ENCODE assay signal across 8 cellular contexts in the genomic region with DNA sequence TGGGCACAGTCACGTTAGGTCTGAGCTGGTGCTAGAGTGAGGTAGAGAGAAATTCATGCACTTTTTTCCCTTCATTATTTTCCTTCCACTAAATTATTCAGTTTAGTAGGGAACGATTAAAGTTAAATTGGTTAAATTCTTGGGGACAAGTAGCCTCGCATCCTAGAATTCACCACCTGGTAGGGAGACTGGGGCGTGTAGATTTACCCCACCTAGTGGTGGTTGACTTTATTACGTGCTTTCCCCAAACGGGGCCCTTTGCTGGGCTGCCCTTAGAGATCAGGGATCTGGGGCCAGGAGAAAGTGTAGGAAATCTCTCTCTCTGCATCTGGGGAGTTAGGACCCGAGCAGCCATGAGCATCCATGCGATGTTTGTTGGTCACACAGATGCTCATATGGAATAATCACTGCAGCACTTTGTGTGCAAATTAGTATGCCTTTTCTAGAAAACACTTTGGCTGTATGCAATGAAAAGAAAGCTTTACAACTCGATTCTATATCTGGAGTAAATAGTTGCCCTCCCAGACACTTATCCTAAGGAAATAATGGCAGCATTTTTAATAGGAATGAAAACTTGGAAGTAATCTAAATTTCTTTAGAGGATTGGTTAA.
DNase-seq lines count a peak whose midpoint lies in the region; ATAC-seq and TF ChIP-seq lines count a peak whose summit lies in the region.

No MANE protein-coding gene starts in this region.

- TF ChIP-seq CTCF in WTC11 (IDR thresholded peaks at IDR 0.05) (peak; percentile 70), hepatocyte (IDR thresholded peaks at IDR 0.05; ENCODE audit: poor library complexity) (peak; percentile 43), transverse colon (IDR thresholded peaks at IDR 0.05) (peak; percentile 43 to 68 (median 51))

- H3K36me3 ChIP-seq in hepatocyte (replicated peaks; ENCODE audit: insufficient read depth, low read depth) (no peaks in the 10 kb centered on the region), transverse colon (no peaks in the 10 kb centered on the region)

- POLR2A ChIA-PET in WTC11 (lab: Charles Lee): no interaction called here

- H3K27ac Mint-ChIP-seq in WTC11: no peak overlapping the region

- ATAC-seq in WTC11 (peak; percentile 86), HG03521 (IDR thresholded peaks at IDR 0.05; ENCODE audit: unreplicated experiment) (no peak), GM18861 (IDR thresholded peaks at IDR 0.05; ENCODE audit: unreplicated experiment) (no peak)

- H3K4me1 ChIP-seq in hepatocyte (ENCODE audit: insufficient read depth) (peaks cover 5% of the 10 kb centered on the region), transverse colon (no peaks in the 10 kb centered on the region)

- TF ChIP-seq POLR2A in transverse colon (IDR thresholded peaks at IDR 0.05): no peak

- no peaks in the 10 kb centered on the region for H3K36me3 Mint-ChIP-seq in WTC11

- H3K9me2 ChIP-seq in hepatocyte (replicated peaks; ENCODE audit: insufficient read depth): no peaks in the 10 kb centered on the region

- in situ Hi-C loops in ACHN (cut with HindIII; ENCODE audit: low pct_ligation_motif_present, low pct_unique_long_range_greater_than_20kb, low sequenced_read_pairs) (no loop called here), KBM-7 (cut with MboI; ENCODE audit: low pct_unique_long_range_greater_than_20kb, low sequenced_read_pairs) (loop anchor here (25.0 kb wide), 1 partner anchor 524 kb away; no protein-coding TSS in a partner anchor), transverse colon (cut with MboI; ENCODE audit: low pct_ligation_motif_present in 1 of 4, low pct_unique_long_range_greater_than_20kb in 1 of 4, low sequenced_read_pairs in 3 of 4) (loop anchor here in 2 of 4 donors (25.0 kb wide), 1 partner anchor 524 kb away; no protein-coding TSS in a partner anchor)

- CTCF ChIA-PET in WTC11 (lab: Charles Lee): interaction anchor here (0.7 to 2.0 kb wide), 7 partner anchors 7 to 344 kb away, joined by 3 to 11 read pairs (median 5); no protein-coding TSS in a partner anchor

- H3K27me3 ChIP-seq in hepatocyte (no peaks in the 10 kb centered on the region), transverse colon (no peaks in the 10 kb centered on the region)

- H4K20me1 ChIP-seq in hepatocyte (ENCODE audit: insufficient read depth, poor library complexity, severe bottlenecking): no peaks in the 10 kb centered on the region

- H3K9me3 ChIP-seq in hepatocyte (ENCODE audit: low read depth) (no peaks in the 10 kb centered on the region), transverse colon (no peaks in the 10 kb centered on the region)

- H3K4me3 Mint-ChIP-seq in WTC11: no peak overlapping the region

- WGBS in hepatocyte (ENCODE audit: low lambda C conversion rate, missing lambda C conversion rate): 42% methylated on average over 9 of the region's 9 CpGs
- 28 to 32% methylated on average over 5 to 9 of the region's 9 CpGs for whole genome bisulfite sequencing in transverse colon (ENCODE audit: low coverage in 1 of 2), 2 donors

- no peak for TF ChIP-seq EP300 in transverse colon (IDR thresholded peaks at IDR 0.05; ENCODE audit: low read depth)

- no peaks in the 10 kb centered on the region for H3K4me1 Mint-ChIP-seq in WTC11

- DNase-seq in ACHN (peak; percentile 47), EH (ENCODE audit: low read depth) (peak; percentile 30), KBM-7 (peak; percentile 72), WTC11 (ENCODE audit: low spot score) (peak; percentile 60), hepatocyte (ENCODE audit: low spot score) (peak; percentile 49), transverse colon (no peak)

- H3K27ac ChIP-seq in hepatocyte: no peak overlapping the region
- no peak overlapping the region for H3K27ac ChIP-seq in transverse colon

- no peak overlapping the region for H3K4me2 ChIP-seq in hepatocyte

- H3K79me2 ChIP-seq in hepatocyte: no peaks in the 10 kb centered on the region

- no peaks in the 10 kb centered on the region for H3K27me3 Mint-ChIP-seq in WTC11 (ENCODE audit: low read depth)

- no peak overlapping the region for H3K4me3 ChIP-seq in hepatocyte
- H3K4me3 ChIP-seq in transverse colon: no peak overlapping the region

- no peaks in the 10 kb centered on the region for H3K9me3 Mint-ChIP-seq in WTC11

- intact Hi-C loops in transverse colon (cut with DNase I; ENCODE audit: low total_unique reads): no loop called here

- H2AFZ ChIP-seq in hepatocyte: no peak overlapping the region

TF ChIP-seq in WTC11, 78 proteins besides CTCF, POLR2A, EP300 and RAD21 (continues in another document):
- TF ChIP-seq, protein P1, sequence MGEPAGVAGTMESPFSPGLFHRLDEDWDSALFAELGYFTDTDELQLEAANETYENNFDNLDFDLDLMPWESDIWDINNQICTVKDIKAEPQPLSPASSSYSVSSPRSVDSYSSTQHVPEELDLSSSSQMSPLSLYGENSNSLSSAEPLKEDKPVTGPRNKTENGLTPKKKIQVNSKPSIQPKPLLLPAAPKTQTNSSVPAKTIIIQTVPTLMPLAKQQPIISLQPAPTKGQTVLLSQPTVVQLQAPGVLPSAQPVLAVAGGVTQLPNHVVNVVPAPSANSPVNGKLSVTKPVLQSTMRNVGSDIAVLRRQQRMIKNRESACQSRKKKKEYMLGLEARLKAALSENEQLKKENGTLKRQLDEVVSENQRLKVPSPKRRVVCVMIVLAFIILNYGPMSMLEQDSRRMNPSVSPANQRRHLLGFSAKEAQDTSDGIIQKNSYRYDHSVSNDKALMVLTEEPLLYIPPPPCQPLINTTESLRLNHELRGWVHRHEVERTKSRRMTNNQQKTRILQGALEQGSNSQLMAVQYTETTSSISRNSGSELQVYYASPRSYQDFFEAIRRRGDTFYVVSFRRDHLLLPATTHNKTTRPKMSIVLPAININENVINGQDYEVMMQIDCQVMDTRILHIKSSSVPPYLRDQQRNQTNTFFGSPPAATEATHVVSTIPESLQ (CRISPR knock-in tag; IDR thresholded peaks at IDR 0.05): no peak
- TF ChIP-seq ZNF219 (CRISPR knock-in tag; IDR thresholded peaks at IDR 0.05; ENCODE audit: borderline replicate concordance) (no peak), CREM (CRISPR knock-in tag; IDR thresholded peaks at IDR 0.05) (no peak), NR2C2 (CRISPR knock-in tag; IDR thresholded peaks at IDR 0.05) (no peak), NR1H2 (CRISPR knock-in tag; IDR thresholded peaks at IDR 0.05) (no peak), FOXP1 (CRISPR knock-in tag; IDR thresholded peaks at IDR 0.05; ENCODE audit: borderline replicate concordance) (no peak), ZNF671 (CRISPR knock-in tag; IDR thresholded peaks at IDR 0.05) (no peak), EMX1 (CRISPR knock-in tag; IDR thresholded peaks at IDR 0.05) (no peak)
- TF ChIP-seq, protein P2, sequence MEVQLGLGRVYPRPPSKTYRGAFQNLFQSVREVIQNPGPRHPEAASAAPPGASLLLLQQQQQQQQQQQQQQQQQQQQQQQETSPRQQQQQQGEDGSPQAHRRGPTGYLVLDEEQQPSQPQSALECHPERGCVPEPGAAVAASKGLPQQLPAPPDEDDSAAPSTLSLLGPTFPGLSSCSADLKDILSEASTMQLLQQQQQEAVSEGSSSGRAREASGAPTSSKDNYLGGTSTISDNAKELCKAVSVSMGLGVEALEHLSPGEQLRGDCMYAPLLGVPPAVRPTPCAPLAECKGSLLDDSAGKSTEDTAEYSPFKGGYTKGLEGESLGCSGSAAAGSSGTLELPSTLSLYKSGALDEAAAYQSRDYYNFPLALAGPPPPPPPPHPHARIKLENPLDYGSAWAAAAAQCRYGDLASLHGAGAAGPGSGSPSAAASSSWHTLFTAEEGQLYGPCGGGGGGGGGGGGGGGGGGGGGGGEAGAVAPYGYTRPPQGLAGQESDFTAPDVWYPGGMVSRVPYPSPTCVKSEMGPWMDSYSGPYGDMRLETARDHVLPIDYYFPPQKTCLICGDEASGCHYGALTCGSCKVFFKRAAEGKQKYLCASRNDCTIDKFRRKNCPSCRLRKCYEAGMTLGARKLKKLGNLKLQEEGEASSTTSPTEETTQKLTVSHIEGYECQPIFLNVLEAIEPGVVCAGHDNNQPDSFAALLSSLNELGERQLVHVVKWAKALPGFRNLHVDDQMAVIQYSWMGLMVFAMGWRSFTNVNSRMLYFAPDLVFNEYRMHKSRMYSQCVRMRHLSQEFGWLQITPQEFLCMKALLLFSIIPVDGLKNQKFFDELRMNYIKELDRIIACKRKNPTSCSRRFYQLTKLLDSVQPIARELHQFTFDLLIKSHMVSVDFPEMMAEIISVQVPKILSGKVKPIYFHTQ (CRISPR knock-in tag; IDR thresholded peaks at IDR 0.05): no peak
- TF ChIP-seq, protein P3, sequence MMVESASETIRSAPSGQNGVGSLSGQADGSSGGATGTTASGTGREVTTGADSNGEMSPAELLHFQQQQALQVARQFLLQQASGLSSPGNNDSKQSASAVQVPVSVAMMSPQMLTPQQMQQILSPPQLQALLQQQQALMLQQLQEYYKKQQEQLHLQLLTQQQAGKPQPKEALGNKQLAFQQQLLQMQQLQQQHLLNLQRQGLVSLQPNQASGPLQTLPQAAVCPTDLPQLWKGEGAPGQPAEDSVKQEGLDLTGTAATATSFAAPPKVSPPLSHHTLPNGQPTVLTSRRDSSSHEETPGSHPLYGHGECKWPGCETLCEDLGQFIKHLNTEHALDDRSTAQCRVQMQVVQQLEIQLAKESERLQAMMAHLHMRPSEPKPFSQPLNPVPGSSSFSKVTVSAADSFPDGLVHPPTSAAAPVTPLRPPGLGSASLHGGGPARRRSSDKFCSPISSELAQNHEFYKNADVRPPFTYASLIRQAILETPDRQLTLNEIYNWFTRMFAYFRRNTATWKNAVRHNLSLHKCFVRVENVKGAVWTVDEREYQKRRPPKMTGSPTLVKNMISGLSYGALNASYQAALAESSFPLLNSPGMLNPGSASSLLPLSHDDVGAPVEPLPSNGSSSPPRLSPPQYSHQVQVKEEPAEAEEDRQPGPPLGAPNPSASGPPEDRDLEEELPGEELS (CRISPR knock-in tag; IDR thresholded peaks at IDR 0.05): no peak
- TF ChIP-seq, protein P4, sequence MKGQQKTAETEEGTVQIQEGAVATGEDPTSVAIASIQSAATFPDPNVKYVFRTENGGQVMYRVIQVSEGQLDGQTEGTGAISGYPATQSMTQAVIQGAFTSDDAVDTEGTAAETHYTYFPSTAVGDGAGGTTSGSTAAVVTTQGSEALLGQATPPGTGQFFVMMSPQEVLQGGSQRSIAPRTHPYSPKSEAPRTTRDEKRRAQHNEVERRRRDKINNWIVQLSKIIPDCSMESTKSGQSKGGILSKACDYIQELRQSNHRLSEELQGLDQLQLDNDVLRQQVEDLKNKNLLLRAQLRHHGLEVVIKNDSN (CRISPR knock-in tag; IDR thresholded peaks at IDR 0.05): no peak
